In the genomic region with DNA sequence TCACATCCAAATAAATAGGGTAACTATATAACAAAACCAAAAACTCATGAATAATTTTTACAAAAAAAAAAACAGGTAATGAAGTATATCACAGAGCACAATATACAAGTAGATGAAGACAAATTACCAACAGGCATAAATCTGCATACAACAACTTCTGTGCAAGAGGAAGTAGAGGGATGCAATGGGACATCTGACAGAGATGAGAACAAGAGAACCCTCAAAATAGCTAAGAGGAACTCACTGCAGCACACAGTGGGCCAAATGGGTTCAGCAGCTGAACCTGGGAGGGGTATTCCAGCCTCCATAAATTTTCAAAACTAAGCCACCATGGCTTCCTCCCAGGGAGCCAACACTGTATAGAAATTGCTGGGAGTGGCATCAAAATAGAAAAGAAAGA, we compare ENCODE assay signal across 21 cellular contexts. TPM values are rescaled to one million over a fixed set of nuclear protein-coding genes. Genes with fewer than 3 reads are reported as not detected.
"Had no signal": no experiment of that assay in that cellular context is flagged by ENCODE, and none has a peak within 500 bp of the region (broad histone marks: within the 10 kb centered on the region; RNA-seq: fewer than 3 reads in every experiment).

No MANE protein-coding gene starts in this region.

- H3K4me3 Mint-ChIP-seq: activated CD4-positive, alpha-beta T cell treated with anti-CD3 and anti-CD28 coated beads, Interleukin-2, amount 10 ng/mL, durations not matched to agents 24 days and 14 days; activated CD8-positive, alpha-beta T cell treated with anti-CD3 and anti-CD28 coated beads for 36 hours; activated naive CD4-positive, alpha-beta T cell treated with anti-CD3 and anti-CD28 coated beads for 36 hours; nephron; T-cell had no signal

- ATAC-seq: activated CD8-positive, alpha-beta T cell treated with anti-CD3 and anti-CD28 coated beads for 36 hours; heart right ventricle; right lobe of liver; T-cell; upper lobe of right lung had no signal

- H3K27ac Mint-ChIP-seq: activated CD4-positive, alpha-beta T cell treated with anti-CD3 and anti-CD28 coated beads, Interleukin-2, amount 10 ng/mL, durations not matched to agents 24 days and 14 days; activated CD8-positive, alpha-beta T cell treated with anti-CD3 and anti-CD28 coated beads for 36 hours; activated naive CD4-positive, alpha-beta T cell treated with anti-CD3 and anti-CD28 coated beads for 36 hours; nephron had no signal

- H3K27me3 ChIP-seq: breast epithelium, esophagus squamous epithelium, heart right ventricle, right lobe of liver, upper lobe of right lung had no signal

- H3K36me3 ChIP-seq: breast epithelium, esophagus squamous epithelium, heart right ventricle, right lobe of liver, upper lobe of right lung had no signal

- FAIRE-seq: astrocyte, small intestine had no signal

- H3K4me3 ChIP-seq: breast epithelium, esophagus squamous epithelium, heart right ventricle, right lobe of liver, upper lobe of right lung had no signal

- H3K4me1 ChIP-seq: breast epithelium, esophagus squamous epithelium, parathyroid adenoma, right lobe of liver, upper lobe of right lung had no signal

- H3K27ac ChIP-seq: breast epithelium, esophagus squamous epithelium, parathyroid adenoma, right lobe of liver, upper lobe of right lung had no signal

- H3K9me3 ChIP-seq: breast epithelium, esophagus squamous epithelium, right lobe of liver, upper lobe of right lung had no signal

- DNase-seq: activated CD8-positive, alpha-beta T cell treated with anti-CD3 and anti-CD28 coated beads for 36 hours; activated naive CD4-positive, alpha-beta T cell treated with anti-CD3 and anti-CD28 coated beads for 36 hours; activated T-cell treated with anti-CD3 and anti-CD28 coated beads, Interleukin-2, amount 50 U/mL, for 1 hour; cerebellar nuclear complex; effector memory CD4-positive, alpha-beta T cell; esophagus squamous epithelium; heart right ventricle; kidney glomerular epithelial cell; mesenchymal stem cell; right lobe of liver; small intestine; stimulated activated CD4-positive, alpha-beta T cell treated with anti-CD3 and anti-CD28 coated beads, Interleukin-15, amount 100 ng/mL, for 24 hours; stimulated activated CD4-positive, alpha-beta T cell treated with anti-CD3 and anti-CD28 coated beads, Interleukin-2, amount 100 ng/mL, for 48 hours; T-cell; upper lobe of right lung had no signal

- H3K27me3 Mint-ChIP-seq: activated CD4-positive, alpha-beta T cell treated with anti-CD3 and anti-CD28 coated beads, Interleukin-2, amount 10 ng/mL, durations not matched to agents 24 days and 14 days; activated CD8-positive, alpha-beta T cell treated with anti-CD3 and anti-CD28 coated beads for 36 hours; T-cell had no signal

- H3K4me1 Mint-ChIP-seq: nephron had no signal

RNA-seq across cellular contexts. Expression of gene BTLA, which starts 9.6 kb away (rescaled TPM):
- total RNA-seq: astrocyte, endothelial cell of umbilical vein had no signal
